In the genomic region with DNA sequence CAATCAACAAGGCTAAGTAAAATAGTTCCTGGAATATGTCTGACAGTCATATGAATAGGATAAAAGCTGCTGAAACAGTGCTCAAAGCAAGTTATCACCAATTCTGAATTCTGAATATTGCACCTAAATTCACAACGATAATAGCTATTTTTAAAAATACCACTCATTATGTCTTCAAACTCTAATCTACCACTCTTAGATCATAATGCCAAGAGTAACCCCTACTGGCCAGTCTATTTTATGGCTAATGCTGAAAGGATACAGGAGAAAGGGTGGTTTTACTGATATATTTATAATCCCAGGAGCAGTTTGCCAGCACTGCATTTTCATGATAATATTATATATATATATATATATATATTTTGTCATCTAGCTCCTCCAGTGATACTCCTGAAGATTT, we compare ENCODE assay signal across 8 cellular contexts.
DNase-seq lines count a peak whose midpoint lies in the region; ATAC-seq and TF ChIP-seq lines count a peak whose summit lies in the region.

No MANE protein-coding gene starts in this region.

- H3K36me3 ChIP-seq in heart right ventricle (no peaks in the 10 kb centered on the region), uterus (no peaks in the 10 kb centered on the region), Karpas-422 (ENCODE audit: insufficient read depth, low read length) (no peaks in the 10 kb centered on the region)

- no peak for TF ChIP-seq POLR2A in NB4 (IDR thresholded peaks at IDR 0.05; ENCODE audit: extremely low read depth, insufficient read length)
- no peak for TF ChIP-seq POLR2A in erythroblast (IDR thresholded peaks at IDR 0.05; ENCODE audit: low read length)
- TF ChIP-seq POLR2A in uterus (IDR thresholded peaks at IDR 0.05): no peak

- H3K4me1 ChIP-seq in heart right ventricle (peaks cover 0 to 17% (median 4%) of the 10 kb centered on the region in 9 donors), uterus (no peaks in the 10 kb centered on the region), Karpas-422 (ENCODE audit: low read length) (no peaks in the 10 kb centered on the region)

- intact Hi-C loops in heart right ventricle (cut with DNase I): loop anchor here in 1 of 10 donors (5.0 kb wide), 1 partner anchor 268 kb away; no protein-coding TSS in a partner anchor
- intact Hi-C loops in cardiac septum (cut with DNase I): no loop called here
- intact Hi-C loops in uterus (cut with DNase I; ENCODE audit: low total_unique reads): no loop called here

- no peak overlapping the region for H3K27ac ChIP-seq in heart right ventricle
- H3K27ac ChIP-seq in uterus: no peak overlapping the region
- no peak overlapping the region for H3K27ac ChIP-seq in Karpas-422 (ENCODE audit: low read length)

- H3K9me2 ChIP-seq in Karpas-422 (replicated peaks; ENCODE audit: insufficient read depth, low read length): no peaks in the 10 kb centered on the region

- WGBS in heart right ventricle, 2 donors: 10 to 18% methylated on average over 1 of the region's 1 CpG

- no peaks in the 10 kb centered on the region for H3K79me2 ChIP-seq in Karpas-422 (ENCODE audit: low read length)

- DNase-seq in heart right ventricle: no peak
- no peak for DNase-seq in cardiac septum (ENCODE audit: low spot score)
- peak; percentile 5 for DNase-seq in NB4 (ENCODE audit: low read depth)
- peak; percentile 31 to 49 for DNase-seq in erythroblast (lab: John Stamatoyannopoulos, UW)
- no peak for DNase-seq in uterus
- no peak for DNase-seq in Karpas-422
- DNase-seq in activated effector memory CD4-positive, alpha-beta T cell treated with Interleukin-2 at 50 U/mL for 16 hours: no peak

- no peak overlapping the region for H3K4me2 ChIP-seq in Karpas-422 (ENCODE audit: low read depth, low read length, poor library complexity, severe bottlenecking)

- no peak overlapping the region for H2AFZ ChIP-seq in Karpas-422 (ENCODE audit: low read length)

- H3K4me3 ChIP-seq in heart right ventricle (no peak overlapping the region), NB4 (ENCODE audit: low read depth, low read length) (no peak overlapping the region), uterus (no peak overlapping the region), Karpas-422 (ENCODE audit: low read length) (no peak overlapping the region)

- no peaks in the 10 kb centered on the region for H3K27me3 ChIP-seq in heart right ventricle
- no peaks in the 10 kb centered on the region for H3K27me3 ChIP-seq in uterus
- H3K27me3 ChIP-seq in Karpas-422 (ENCODE audit: low read length): no peaks in the 10 kb centered on the region

- ATAC-seq in heart right ventricle (no peak), GM19463 (IDR thresholded peaks at IDR 0.05; ENCODE audit: unreplicated experiment) (no peak)

- peaks cover 3% of the 10 kb centered on the region; the same call in 1 of the 2 replicates for H4K20me1 ChIP-seq in Karpas-422 (ENCODE audit: insufficient read depth, low read depth, low read length)

- peak in 6 of 9 donors; percentile 27 to 50 (median 38) for TF ChIP-seq CTCF in heart right ventricle (IDR thresholded peaks at IDR 0.05)
- TF ChIP-seq CTCF in NB4 (IDR thresholded peaks at IDR 0.05; ENCODE audit: low read depth, low read length): no peak
- TF ChIP-seq CTCF in uterus (IDR thresholded peaks at IDR 0.05): peak in 3 of 4 experiments; percentile 16 to 26 (median 20)

- no peaks in the 10 kb centered on the region for H3K9me3 ChIP-seq in heart right ventricle
- H3K9me3 ChIP-seq in uterus: no peaks in the 10 kb centered on the region
- H3K9me3 ChIP-seq in Karpas-422 (ENCODE audit: low read length): no peaks in the 10 kb centered on the region

- no peak overlapping the region for H3K9ac ChIP-seq in Karpas-422 (ENCODE audit: low read length)

Comparison
In these comparisons a context has a peak if more than half of its experiments do, and no peak if none do; other contexts are left out.
1. DNase-seq: peak in NB4 (single experiment) and erythroblast (2 of 2); none in heart right ventricle (0 of 2), cardiac septum (single experiment), uterus (0 of 2), Karpas-422 (single experiment) and activated effector memory CD4-positive, alpha-beta T cell treated with Interleukin-2 at 50 U/mL for 16 hours (single experiment).